ENCODE assay signal across 17 cellular contexts in genomic region chr2:226475650-226476049, GRCh38.
DNase-seq lines count a peak whose midpoint lies in the region; ATAC-seq, FAIRE-seq and TF ChIP-seq lines count a peak whose summit lies in the region.
"Had no signal": no experiment of that assay in that cellular context is flagged by ENCODE, and none has a peak within 500 bp of the region (broad histone marks: within the 10 kb centered on the region; RNA-seq: fewer than 3 reads in every experiment).

No MANE protein-coding gene starts in this region.

- no peak for ATAC-seq in stimulated activated memory B cell treated with anti-CD40 and anti-IgM and Interleukin-4, amounts not matched to agents 10 μg/mL and 1 μg/mL and 100 μg/mL, for 72 hours
- ATAC-seq in HG03457 (IDR thresholded peaks at IDR 0.05; ENCODE audit: unreplicated experiment) (no peak), GM21390 (IDR thresholded peaks at IDR 0.05; ENCODE audit: unreplicated experiment) (no peak)
- ATAC-seq: natural killer cell had no signal

- no peak for TF ChIP-seq EP300 in Ishikawa (IDR thresholded peaks at IDR 0.05; ENCODE audit: borderline replicate concordance)

- WGBS in mesodermal cell (ENCODE audit: insufficient coverage in 2 of 2), 2 experiments = 43 to 88% methylated on average over 1 of the region's 2 CpGs

- no peaks in the 10 kb centered on the region for H3K27me3 Mint-ChIP-seq in stimulated activated memory B cell treated with anti-CD40 and anti-IgM and Interleukin-4, amounts not matched to agents 10 μg/mL and 1 μg/mL and 100 μg/mL, for 72 hours

- TF ChIP-seq RAD21 in Ishikawa (IDR thresholded peaks at IDR 0.05; ENCODE audit: low read depth) = no peak

- H3K4me1 ChIP-seq in mesodermal cell (ENCODE audit: control insufficient read depth, insufficient read depth, low read length, poor library complexity, severe bottlenecking) = peaks cover 59% of the 10 kb centered on the region
- H3K4me1 ChIP-seq: BLaER1 treated with 17β-estradiol and CSF1 and Interleukin-3, amounts not matched to agents 10 nM and 100 nM had no signal

- DNase-seq in AG08396 (ENCODE audit: low spot score) (peak; percentile 14), bronchial epithelial cell (ENCODE audit: low read depth) (peak; percentile 74), DMS79 (lab: John Stamatoyannopoulos, UW) (no peak)
- DNase-seq: activated CD4-positive, alpha-beta T cell treated with anti-CD3 and anti-CD28 coated beads, Interleukin-2, amount 50 U/mL, for 4 hours; activated naive CD4-positive, alpha-beta T cell treated with anti-CD3 and anti-CD28 coated beads, Interleukin-2, amount 50 U/mL, for 16 hours; H9; MM.1S; natural killer cell; NCI-H526; stimulated activated CD4-positive, alpha-beta T cell treated with anti-CD3 and anti-CD28 coated beads, Interleukin-15, amount 100 ng/mL, for 24 hours; stimulated activated naive CD4-positive, alpha-beta T cell had no signal

- no peaks in the 10 kb centered on the region for H3K36me3 Mint-ChIP-seq in stimulated activated memory B cell treated with anti-CD40 and anti-IgM and Interleukin-4, amounts not matched to agents 10 μg/mL and 1 μg/mL and 100 μg/mL, for 72 hours
- H3K36me3 Mint-ChIP-seq: natural killer cell had no signal

- peaks cover 7% of the 10 kb centered on the region for H3K9me3 ChIP-seq in mesodermal cell (ENCODE audit: control insufficient read depth, low read length)

- no peaks in the 10 kb centered on the region for H3K9me3 Mint-ChIP-seq in stimulated activated memory B cell treated with anti-CD40 and anti-IgM and Interleukin-4, amounts not matched to agents 10 μg/mL and 1 μg/mL and 100 μg/mL, for 72 hours

- TF ChIP-seq CTCF in bronchial epithelial cell (IDR thresholded peaks at IDR 0.05; ENCODE audit: insufficient read depth, low read length, severe bottlenecking) = no peak

- no peak overlapping the region for H3K4me3 ChIP-seq in bronchial epithelial cell (ENCODE audit: low read depth, low read length)
- H3K4me3 ChIP-seq in mesodermal cell (ENCODE audit: extremely low read depth, insufficient read depth, low read length, poor library complexity, severe bottlenecking) = no peak overlapping the region
- H3K4me3 ChIP-seq: BLaER1 treated with 17β-estradiol and CSF1 and Interleukin-3, amounts not matched to agents 10 nM and 100 nM had no signal

- peak overlapping the region; percentile 23 for H3K27ac ChIP-seq in mesodermal cell (ENCODE audit: low read depth, low read length, severe bottlenecking)
- H3K27ac ChIP-seq: BLaER1 treated with 17β-estradiol and CSF1 and Interleukin-3, amounts not matched to agents 10 nM and 100 nM had no signal

- H3K4me3 Mint-ChIP-seq in stimulated activated memory B cell treated with anti-CD40 and anti-IgM and Interleukin-4, amounts not matched to agents 10 μg/mL and 1 μg/mL and 100 μg/mL, for 72 hours = no peak overlapping the region
- H3K4me3 Mint-ChIP-seq: H9, natural killer cell had no signal

- H3K4me1 Mint-ChIP-seq in stimulated activated memory B cell treated with anti-CD40 and anti-IgM and Interleukin-4, amounts not matched to agents 10 μg/mL and 1 μg/mL and 100 μg/mL, for 72 hours = no peaks in the 10 kb centered on the region
- H3K4me1 Mint-ChIP-seq: natural killer cell had no signal

- H3K27me3 ChIP-seq in bronchial epithelial cell (ENCODE audit: control insufficient read depth, insufficient read depth, low read length) = no peaks in the 10 kb centered on the region
- H3K27me3 ChIP-seq: BLaER1 treated with 17β-estradiol and CSF1 and Interleukin-3, amounts not matched to agents 10 nM and 100 nM had no signal

- FAIRE-seq in bronchial epithelial cell (lab: Jason Lieb, UNC) = no peak

- H3K27ac Mint-ChIP-seq in stimulated activated memory B cell treated with anti-CD40 and anti-IgM and Interleukin-4, amounts not matched to agents 10 μg/mL and 1 μg/mL and 100 μg/mL, for 72 hours = no peak overlapping the region
- H3K27ac Mint-ChIP-seq: H9, natural killer cell had no signal

- no peaks in the 10 kb centered on the region for H3K36me3 ChIP-seq in bronchial epithelial cell (ENCODE audit: control insufficient read depth, insufficient read depth, low read length)
- no peaks in the 10 kb centered on the region for H3K36me3 ChIP-seq in mesodermal cell (ENCODE audit: control insufficient read depth, insufficient read depth, low read length)
- H3K36me3 ChIP-seq: BLaER1 treated with 17β-estradiol and CSF1 and Interleukin-3, amounts not matched to agents 10 nM and 100 nM had no signal

TF ChIP-seq in Ishikawa, 13 proteins besides CTCF, POLR2A, EP300 and RAD21:
- no peak for TF ChIP-seq TCF12 (IDR thresholded peaks at IDR 0.05; ENCODE audit: low read depth)
- TF ChIP-seq USF1 (IDR thresholded peaks at IDR 0.05) = no peak
- no peak for TF ChIP-seq EGR1 (IDR thresholded peaks at IDR 0.05)
- no peak for TF ChIP-seq CREB1 (IDR thresholded peaks at IDR 0.05; ENCODE audit: low read depth)
- TF ChIP-seq TEAD4 (IDR thresholded peaks at IDR 0.05) = peak; percentile 72; the same call in 1 of the 2 replicates
- no peak for TF ChIP-seq REST (IDR thresholded peaks at IDR 0.05; ENCODE audit: low read depth)
